ENCODE assay signal across 8 cellular contexts in genomic region chr9:127449332-127449966, GRCh38. TPM values are rescaled to one million over a fixed set of nuclear protein-coding genes. Genes with fewer than 3 reads are reported as not detected.
A peak's percentile ranks its signal among the peaks of the same experiment; 100 is the strongest.
DNase-seq lines count a peak whose midpoint lies in the region; ATAC-seq and TF ChIP-seq lines count a peak whose summit lies in the region.

No MANE protein-coding gene starts in this region.

- peaks cover 38% of the 10 kb centered on the region for H3K36me3 Mint-ChIP-seq in CD4-positive, CD25-positive, alpha-beta regulatory T cell
- H3K36me3 Mint-ChIP-seq in naive thymus-derived CD4-positive, alpha-beta T cell: peaks cover 5 to 63% (median 32%) of the 10 kb centered on the region in 5 donors

- ATAC-seq in CD4-positive, CD25-positive, alpha-beta regulatory T cell (ENCODE audit: low read depth in 2 of 2): no peak
- no peak for ATAC-seq in naive thymus-derived CD4-positive, alpha-beta T cell
- ATAC-seq in HG02798 (IDR thresholded peaks at IDR 0.05; ENCODE audit: poor library complexity, unreplicated experiment): no peak

- H3K9me3 Mint-ChIP-seq in CD4-positive, CD25-positive, alpha-beta regulatory T cell: no peaks in the 10 kb centered on the region
- peaks cover 0 to 11% (median 0%) of the 10 kb centered on the region in 11 donors for H3K9me3 Mint-ChIP-seq in naive thymus-derived CD4-positive, alpha-beta T cell

- intact Hi-C loops in naive thymus-derived CD4-positive, alpha-beta T cell (cut with micrococcal nuclease): no loop called here

- peaks cover 6% of the 10 kb centered on the region for H3K27me3 Mint-ChIP-seq in CD4-positive, CD25-positive, alpha-beta regulatory T cell
- no peaks in the 10 kb centered on the region for H3K27me3 Mint-ChIP-seq in naive thymus-derived CD4-positive, alpha-beta T cell

- peaks cover 7 to 51% (median 36%) of the 10 kb centered on the region in 4 donors for H3K4me1 Mint-ChIP-seq in CD4-positive, CD25-positive, alpha-beta regulatory T cell
- peaks cover 24 to 45% (median 40%) of the 10 kb centered on the region in 7 donors for H3K4me1 Mint-ChIP-seq in naive thymus-derived CD4-positive, alpha-beta T cell

- no peak for TF ChIP-seq CTCF in cardiac fibroblast (IDR thresholded peaks at IDR 0.05; ENCODE audit: low read depth, low read length)

- H3K27me3 ChIP-seq in CD4-positive, CD25-positive, alpha-beta regulatory T cell (ENCODE audit: control insufficient read depth, insufficient read depth, low read length): no peaks in the 10 kb centered on the region
- no peaks in the 10 kb centered on the region for H3K27me3 ChIP-seq in naive thymus-derived CD4-positive, alpha-beta T cell (ENCODE audit: control insufficient read depth in 2 of 2, insufficient read depth in 2 of 2, low read length in 2 of 2)

- peak overlapping the region; percentile 96 to 100 (median 98) for H3K4me3 Mint-ChIP-seq in CD4-positive, CD25-positive, alpha-beta regulatory T cell
- H3K4me3 Mint-ChIP-seq in naive thymus-derived CD4-positive, alpha-beta T cell: peak overlapping the region; percentile 83 to 98 (median 94)

- CTCF ChIA-PET in naive thymus-derived CD4-positive, alpha-beta T cell (lab: Charles Lee): no interaction called here

- H3K4me1 ChIP-seq in CD4-positive, CD25-positive, alpha-beta regulatory T cell (ENCODE audit: control insufficient read depth, insufficient read depth, low read length, poor library complexity, severe bottlenecking): peaks cover 33% of the 10 kb centered on the region
- H3K4me1 ChIP-seq in naive thymus-derived CD4-positive, alpha-beta T cell (ENCODE audit: control insufficient read depth in 2 of 2, insufficient read depth in 2 of 2, low read length in 2 of 2): peaks cover 21 to 25% of the 10 kb centered on the region in 2 donors

- POLR2A ChIA-PET in naive thymus-derived CD4-positive, alpha-beta T cell (lab: Charles Lee): interaction anchor here (0.8 to 2.8 kb wide), 8 partner anchors 9 to 285 kb away, joined by 3 to 28 read pairs (median 8); partner anchors contain the start of genes TOR2A and ZNF79

- H3K36me3 ChIP-seq in CD4-positive, CD25-positive, alpha-beta regulatory T cell (ENCODE audit: control insufficient read depth, insufficient read depth, low read length): peaks cover 53% of the 10 kb centered on the region
- peaks cover 21 to 59% (median 28%) of the 10 kb centered on the region in 3 experiments for H3K36me3 ChIP-seq in naive thymus-derived CD4-positive, alpha-beta T cell (ENCODE audit: control insufficient read depth in 2 of 3, insufficient read depth in 3 of 3, low read length in 3 of 3)

- H3K9me3 ChIP-seq in CD4-positive, CD25-positive, alpha-beta regulatory T cell (ENCODE audit: control insufficient read depth in 2 of 2, low read length in 2 of 2): no peaks in the 10 kb centered on the region
- H3K9me3 ChIP-seq in naive thymus-derived CD4-positive, alpha-beta T cell (ENCODE audit: control insufficient read depth in 2 of 3, low read length in 3 of 3): no peaks in the 10 kb centered on the region

- H3K27ac ChIP-seq in CD4-positive, CD25-positive, alpha-beta regulatory T cell (ENCODE audit: insufficient read depth, low read length, poor library complexity, severe bottlenecking): peak overlapping the region; percentile 88
- H3K27ac ChIP-seq in naive thymus-derived CD4-positive, alpha-beta T cell (ENCODE audit: low read depth, low read length): peak overlapping the region; percentile 86

- H3K4me3 ChIP-seq in CD4-positive, CD25-positive, alpha-beta regulatory T cell (ENCODE audit: low read depth, low read length): peak overlapping the region; percentile 83
- peak overlapping the region; percentile 74 to 85 for H3K4me3 ChIP-seq in cardiac fibroblast (replicated peaks in 1 of 2; ENCODE audit: low read depth in 2 of 2, low read length in 2 of 2)
- H3K4me3 ChIP-seq in naive thymus-derived CD4-positive, alpha-beta T cell (ENCODE audit: low read length): peak overlapping the region; percentile 75

- no peak for DNase-seq in CD4-positive, CD25-positive, alpha-beta regulatory T cell
- DNase-seq in M059J (ENCODE audit: low read depth) (peak; percentile 35), cardiac fibroblast (ENCODE audit: low read depth in 2 of 2) (peak in 1 of 2 donors; percentile 13), epidermal melanocyte (ENCODE audit: insufficient read length, low spot score) (no peak), iPS-NIHi11 (ENCODE audit: low spot score) (no peak), NK-92 (lab: John Stamatoyannopoulos, UW; ENCODE audit: unreplicated experiment) (no peak)
- no peak for DNase-seq in naive thymus-derived CD4-positive, alpha-beta T cell

- H3K27ac Mint-ChIP-seq in CD4-positive, CD25-positive, alpha-beta regulatory T cell: peak overlapping the region; percentile 14 to 97 (median 96)
- peak overlapping the region; percentile 76 to 97 (median 92) for H3K27ac Mint-ChIP-seq in naive thymus-derived CD4-positive, alpha-beta T cell

RNA-seq across cellular contexts. Expression of gene RPL12, which starts 1.8 kb away (rescaled TPM):
- 1,070 TPM for total RNA-seq in CD4-positive, CD25-positive, alpha-beta regulatory T cell
- polyA plus RNA-seq in CD4-positive, CD25-positive, alpha-beta regulatory T cell: 1,000 to 10,000 TPM; 1,415 to 2,269 (median 1,793) TPM
- total RNA-seq in M059J (2014; rRNA removed; shearing (Covaris generic)): 1,304 and 1,604 TPM in 2 replicates
- 1,000 to 10,000 TPM; 1,005 to 1,932 (median 1,675) TPM for total RNA-seq in naive thymus-derived CD4-positive, alpha-beta T cell
- polyA plus RNA-seq in naive thymus-derived CD4-positive, alpha-beta T cell: 1,000 to 10,000 TPM; 1,937 to 1,958 TPM

RNA-seq across cellular contexts. Expression of gene LRSAM1, which starts 1.9 kb away (rescaled TPM):
- 24.0 TPM for total RNA-seq in CD4-positive, CD25-positive, alpha-beta regulatory T cell
- 1 to 10 TPM; 3.9 to 7.2 (median 5.2) TPM for polyA plus RNA-seq in CD4-positive, CD25-positive, alpha-beta regulatory T cell
- 9.5 and 12.4 TPM in 2 replicates for total RNA-seq in M059J (2014; rRNA removed; shearing (Covaris generic))
- total RNA-seq in naive thymus-derived CD4-positive, alpha-beta T cell: 10 to 100 TPM; 15.1 to 23.3 (median 19.8) TPM
- 1 to 10 TPM; 4.0 to 7.7 TPM for polyA plus RNA-seq in naive thymus-derived CD4-positive, alpha-beta T cell

RNA-seq across cellular contexts. Expression of gene ZNF79, which starts 25.3 kb away (rescaled TPM):
- total RNA-seq in CD4-positive, CD25-positive, alpha-beta regulatory T cell: 9.0 TPM
- 1 to 10 TPM; 3.4 to 7.8 (median 6.7) TPM for polyA plus RNA-seq in CD4-positive, CD25-positive, alpha-beta regulatory T cell
- total RNA-seq in M059J (2014; rRNA removed; shearing (Covaris generic)): 6.0 and 9.4 TPM in 2 replicates
- 10 to 100 TPM in 3 of 5 experiments, 1 to 10 TPM in 2; 4.8 to 17.8 (median 13.6) TPM for total RNA-seq in naive thymus-derived CD4-positive, alpha-beta T cell
- 10 to 100 TPM in 1 of 2 donors, 1 to 10 TPM in 1; 5.1 to 10.8 TPM for polyA plus RNA-seq in naive thymus-derived CD4-positive, alpha-beta T cell

RNA-seq across cellular contexts. Expression of gene SLC2A8, which starts 52.5 kb away (rescaled TPM):
- 15.6 TPM for total RNA-seq in CD4-positive, CD25-positive, alpha-beta regulatory T cell
- 10 to 100 TPM in 2 of 4 donors, 1 to 10 TPM in 2; 5.5 to 14.7 (median 8.0) TPM for polyA plus RNA-seq in CD4-positive, CD25-positive, alpha-beta regulatory T cell
- 27.0 and 31.7 TPM in 2 replicates for total RNA-seq in M059J (2014; rRNA removed; shearing (Covaris generic))
- 1 to 10 TPM in 3 of 5 experiments, under 1 TPM in 2; 0.27 to 4.8 (median 1.3) TPM for total RNA-seq in naive thymus-derived CD4-positive, alpha-beta T cell
- not detected for polyA plus RNA-seq in naive thymus-derived CD4-positive, alpha-beta T cell
